Comparison of ENCODE assay signal across 1 cellular context in genomic region chr1:41679994-41680393, GRCh38.
TF ChIP-seq lines count a peak whose summit lies in the region.

No MANE protein-coding gene starts in this region.

TF ChIP-seq in IMR-90, 13 proteins besides CTCF, POLR2A, EP300 and RAD21:
- TF ChIP-seq, protein P1, sequence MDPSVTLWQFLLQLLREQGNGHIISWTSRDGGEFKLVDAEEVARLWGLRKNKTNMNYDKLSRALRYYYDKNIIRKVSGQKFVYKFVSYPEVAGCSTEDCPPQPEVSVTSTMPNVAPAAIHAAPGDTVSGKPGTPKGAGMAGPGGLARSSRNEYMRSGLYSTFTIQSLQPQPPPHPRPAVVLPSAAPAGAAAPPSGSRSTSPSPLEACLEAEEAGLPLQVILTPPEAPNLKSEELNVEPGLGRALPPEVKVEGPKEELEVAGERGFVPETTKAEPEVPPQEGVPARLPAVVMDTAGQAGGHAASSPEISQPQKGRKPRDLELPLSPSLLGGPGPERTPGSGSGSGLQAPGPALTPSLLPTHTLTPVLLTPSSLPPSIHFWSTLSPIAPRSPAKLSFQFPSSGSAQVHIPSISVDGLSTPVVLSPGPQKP (IDR thresholded peaks at IDR 0.05; ENCODE audit: borderline replicate concordance, low read depth, low read length): no peak
- TF ChIP-seq SMC3 (IDR thresholded peaks at IDR 0.05; ENCODE audit: low read depth, low read length): no peak
